In genomic region chr11:8822476-8822875, GRCh38 we compare ENCODE assay signal across 1 cellular context.
TF ChIP-seq lines count a peak whose summit lies in the region.

No MANE protein-coding gene starts in this region.

TF ChIP-seq in H1, 55 proteins besides CTCF, POLR2A, EP300 and RAD21 (continued from another document):
- no peak for TF ChIP-seq ATF2 (IDR thresholded peaks at IDR 0.05; ENCODE audit: low read length)
TF ChIP-seq in H1: peak in this region for 2.
